12 cellular contexts compared by ENCODE assay signal in the genomic region with DNA sequence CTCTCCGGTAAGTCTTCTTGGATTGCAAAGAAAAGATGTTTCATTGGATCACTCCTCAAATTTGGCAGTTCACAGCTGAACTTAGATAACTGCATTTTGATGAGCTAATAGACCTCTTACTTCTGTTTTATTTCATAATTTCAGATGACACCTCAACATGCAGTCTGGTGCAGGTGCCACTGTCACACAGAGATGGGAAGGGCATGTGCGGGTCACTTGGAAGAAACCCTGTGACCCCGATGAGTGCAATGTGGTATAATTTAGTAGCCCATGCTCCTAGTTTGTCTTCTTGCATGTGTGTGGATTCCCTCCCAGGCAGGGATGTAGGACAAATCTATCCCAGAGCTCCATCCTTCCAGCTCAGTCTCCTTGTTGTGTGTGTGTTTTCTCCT. TPM values are rescaled to one million over a fixed set of nuclear protein-coding genes. Genes with fewer than 3 reads are reported as not detected.
DNase-seq lines count a peak whose midpoint lies in the region; ATAC-seq, FAIRE-seq and TF ChIP-seq lines count a peak whose summit lies in the region.
"Had no signal": no experiment of that assay in that cellular context is flagged by ENCODE, and none has a peak within 500 bp of the region (broad histone marks: within the 10 kb centered on the region; RNA-seq: fewer than 3 reads in every experiment).

No MANE protein-coding gene starts in this region.

- WGBS in GM12878 (ENCODE audit: insufficient coverage, insufficient replicate concordance, low lambda C conversion rate, missing lambda C conversion rate), result 4% methylated on average over 3 of the region's 3 CpGs
- 46% methylated on average over 3 of the region's 3 CpGs for WGBS in thymus

- H3K27me3 ChIP-seq in GM12878 (replicated peaks in 1 of 2; ENCODE audit: control insufficient read depth in 2 of 2, insufficient read depth in 2 of 2, low read length in 1 of 2), result no peaks in the 10 kb centered on the region
- no peaks in the 10 kb centered on the region for H3K27me3 ChIP-seq in thymus (ENCODE audit: control insufficient read depth, insufficient read depth)
- H3K27me3 ChIP-seq: gastroesophageal sphincter had no signal

- H3K4me3 ChIP-seq in GM12878, result peak overlapping the region; percentile 95
- H3K4me3 ChIP-seq in thymus (ENCODE audit: low read length), result peak overlapping the region; percentile 75
- H3K4me3 ChIP-seq: SJSA1 had no signal

- in situ Hi-C loops in GM12878 (cut with MboI), result no loop called here

- TSS peak; percentile 84 for BruUV-seq in GM12878 (replicated peaks; lab: Mats Ljungman, UMichigan)

- H3K27me3 Mint-ChIP-seq in activated T-cell treated with anti-CD3 and anti-CD28 coated beads, Interleukin-2, amount 50 U/mL, for 24 hours, result no peaks in the 10 kb centered on the region

- peak overlapping the region; percentile 95 for H3K4me3 Mint-ChIP-seq in activated T-cell treated with anti-CD3 and anti-CD28 coated beads, Interleukin-2, amount 50 U/mL, for 24 hours

- peaks cover 99% of the 10 kb centered on the region for H3K79me2 ChIP-seq in GM12878 (ENCODE audit: control insufficient read depth, insufficient read depth, low read length)

- peak overlapping the region; percentile 95 for H3K27ac ChIP-seq in GM12878 (ENCODE audit: control insufficient read depth, insufficient read depth)
- H3K27ac ChIP-seq in thymus (ENCODE audit: low read depth), result peak overlapping the region; percentile 84
- H3K27ac ChIP-seq: gastroesophageal sphincter, SJSA1 had no signal

- TF ChIP-seq EP300 in GM12878 (IDR thresholded peaks at IDR 0.05; ENCODE audit: borderline replicate concordance in 1 of 2, control insufficient read depth in 1 of 2, low read depth in 2 of 2, low read length in 2 of 2), result no peak

- SMC1A ChIA-PET in GM12878 (lab: Charles Lee; ENCODE audit: uncharacterized antibody, unreplicated experiment), result interaction anchor here (0.7 to 12.3 kb wide), 16 partner anchors 8 to 218 kb away, joined by 3 to 259 read pairs (median 7); partner anchors contain the start of gene CD48

- H3K36me3 ChIP-seq in GM12878 (ENCODE audit: control insufficient read depth in 2 of 2, insufficient read depth in 2 of 2, low read length in 1 of 2) (peaks cover 0 to 15% of the 10 kb centered on the region in 2 experiments; a peak in 2 of 4 replicates), thymus (ENCODE audit: control insufficient read depth, insufficient read depth) (peaks cover 5% of the 10 kb centered on the region)
- H3K36me3 ChIP-seq: gastroesophageal sphincter, SJSA1 had no signal

- peak; percentile 6 for ATAC-seq in HG02885 (IDR thresholded peaks at IDR 0.05; ENCODE audit: poor library complexity, unreplicated experiment)
- ATAC-seq in GM12878, result peak; percentile 8
- ATAC-seq: gastroesophageal sphincter had no signal

- peak overlapping the region; percentile 99 for H3K9ac ChIP-seq in GM12878 (ENCODE audit: control insufficient read depth, insufficient read depth, low read length)

- no peak for FAIRE-seq in GM12878 (lab: Jason Lieb, UNC)
- FAIRE-seq: HTR-8/SVneo had no signal

- peak overlapping the region; percentile 47 for H2AFZ ChIP-seq in GM12878 (ENCODE audit: control insufficient read depth, low read depth, low read length)

- H3K4me2 ChIP-seq in GM12878 (ENCODE audit: control insufficient read depth, insufficient read depth), result peak overlapping the region; percentile 96

- peaks cover 20% of the 10 kb centered on the region for H3K4me1 ChIP-seq in GM12878 (ENCODE audit: control insufficient read depth, insufficient read depth, low read length)
- peaks cover 14% of the 10 kb centered on the region for H3K4me1 ChIP-seq in thymus (ENCODE audit: control insufficient read depth, insufficient read depth, low read length)
- H3K4me1 ChIP-seq: gastroesophageal sphincter, SJSA1 had no signal

- TF ChIP-seq RAD21 in GM12878 (IDR thresholded peaks at IDR 0.05; ENCODE audit: insufficient read depth, low read depth, low read length), result no peak

- peaks cover 4% of the 10 kb centered on the region for H3K9me3 Mint-ChIP-seq in activated T-cell treated with anti-CD3 and anti-CD28 coated beads, Interleukin-2, amount 50 U/mL, for 24 hours

- RAD21 ChIA-PET in GM12878 (lab: Charles Lee; ENCODE audit: unreplicated experiment), result interaction anchor here (1.0 to 10.9 kb wide), 23 partner anchors 8 to 219 kb away, joined by 3 to 194 read pairs (median 5); partner anchors contain the start of genes CD48 and SLAMF7

- no peak for TF ChIP-seq CTCF in GM12878 (IDR thresholded peaks at IDR 0.05 in 2 of 3, conservative IDR thresholded peaks at IDR 0.05 in 1 of 3; ENCODE audit: control insufficient read depth in 2 of 3, extremely low read depth in 1 of 3, insufficient read depth in 1 of 3, low read depth in 3 of 3, low read length in 3 of 3)

- no peak for DNase-seq in activated T-cell treated with anti-CD3 and anti-CD28 coated beads, Interleukin-2, amount 50 U/mL, for 24 hours
- DNase-seq in activated T-cell treated with anti-CD3 and anti-CD28 coated beads, Interleukin-2, amount 50 U/mL, for 48 hours, result no peak
- DNase-seq in GM12878 (ENCODE audit: low read depth, low spot score) (no peak), SIG-M5 treated with dmso at 0.1 percent for 504 hours (lab: John Stamatoyannopoulos, UW; ENCODE audit: unreplicated experiment) (no peak), NCI-H2227 treated with DMSO at 0.1 percent for 48 hours (lab: John Stamatoyannopoulos, UW) (no peak), HEK293T (ENCODE audit: extremely low spot score) (no peak)
- DNase-seq: NCI-H2171 had no signal

- intact Hi-C loops in GM12878 (cut with micrococcal nuclease; ENCODE audit: unreplicated experiment), result loop anchor here (1.0 to 5.0 kb wide), 4 partner anchors 17 to 60 kb away; no protein-coding TSS in a partner anchor

- TF ChIP-seq POLR2A in GM12878 (IDR thresholded peaks at IDR 0.05; ENCODE audit: low read depth, low read length), result no peak

- peaks cover 79% of the 10 kb centered on the region for H3K36me3 Mint-ChIP-seq in activated T-cell treated with anti-CD3 and anti-CD28 coated beads, Interleukin-2, amount 50 U/mL, for 24 hours (ENCODE audit: low read depth)

- H3K27ac Mint-ChIP-seq in activated T-cell treated with anti-CD3 and anti-CD28 coated beads, Interleukin-2, amount 50 U/mL, for 24 hours, result peak overlapping the region; percentile 99

- H3K9me3 ChIP-seq in GM12878 (replicated peaks; ENCODE audit: control insufficient read depth, insufficient read depth, low read length) (no peaks in the 10 kb centered on the region; the same call in 2 of the 3 replicates), thymus (ENCODE audit: control insufficient read depth) (no peaks in the 10 kb centered on the region)
- H3K9me3 ChIP-seq: gastroesophageal sphincter, SJSA1 had no signal

- CTCF ChIA-PET in GM12878 (lab: Yijun Ruan, JAX) (interaction anchor here (0.7 to 3.7 kb wide), 13 partner anchors 15 to 423 kb away, joined by 3 to 50 read pairs (median 4); no protein-coding TSS in a partner anchor), HEK293T (lab: Yijun Ruan, JAX) (no interaction called here)

- POLR2A ChIA-PET in GM12878 (lab: Charles Lee), result interaction anchor here (0.6 to 7.6 kb wide), 21 partner anchors 9 to 217 kb away, joined by 3 to 68 read pairs (median 6); partner anchors contain the start of gene CD48
- POLR2A ChIA-PET in HEK293T (lab: Yijun Ruan, JAX), result no interaction called here

- H3K4me1 Mint-ChIP-seq in activated T-cell treated with anti-CD3 and anti-CD28 coated beads, Interleukin-2, amount 50 U/mL, for 24 hours (ENCODE audit: low read depth), result peaks cover 67% of the 10 kb centered on the region

- H4K20me1 ChIP-seq in GM12878 (ENCODE audit: control insufficient read depth, insufficient read depth), result no peaks in the 10 kb centered on the region

TF ChIP-seq in GM12878, 131 proteins besides CTCF, POLR2A, EP300 and RAD21 (continues in another document):
- peak; percentile 4; the same call in 1 of the 2 replicates for TF ChIP-seq EED (IDR thresholded peaks at IDR 0.05; ENCODE audit: low read depth)

TF ChIP-seq in HEK293T, 16 proteins besides CTCF, POLR2A, EP300 and RAD21:
- no peak for TF ChIP-seq PKNOX1 (IDR thresholded peaks at IDR 0.05)
- no peak for TF ChIP-seq FOXA1 (IDR thresholded peaks at IDR 0.05)
- no peak for TF ChIP-seq FOXK2 (IDR thresholded peaks at IDR 0.05)
- TF ChIP-seq SP1 (IDR thresholded peaks at IDR 0.05), result no peak
- no peak for TF ChIP-seq FOXM1 (IDR thresholded peaks at IDR 0.05; ENCODE audit: borderline replicate concordance)
- TF ChIP-seq ZNF384 (IDR thresholded peaks at IDR 0.05), result no peak

RNA-seq across cellular contexts. Expression of gene SLAMF1, which starts 0.5 kb away (rescaled TPM):
- total RNA-seq in GM12878 (2013; cell fraction: nucleolus; rRNA removed), result 1,111 and 1,167 TPM in 2 replicates
- total RNA-seq in GM12878 (2014; rRNA removed) (121 and 136 TPM in 2 replicates), GM12878 (2014; rRNA removed; fragmentation: Illumina TruSeq; extraction: Trizol) (134 and 145 TPM in 2 replicates), GM12878 (2021) (125 and 140 TPM in 2 replicates)
- polyA plus RNA-seq in GM12878 (2011; ENCODE audit: low read depth), result 41.2 TPM
- polyA plus RNA-seq in GM12878 (2011; rRNA removed) (260 and 289 TPM in 2 replicates), GM12878 (2014; fragmentation: Illumina TruSeq; extraction: Trizol) (134 and 155 TPM in 2 replicates), GM12878 (2014; fragmentation: Nextera tagmentation; extraction: Ambion mirVana) (100 to 1,000 TPM; 128 to 145 TPM), GM12878 (2014; rRNA removed) (154 and 204 TPM in 2 replicates), GM12878 (2016; fragmentation: Nextera tagmentation; extraction: Ambion mirVana) (10 to 100 TPM; 87.3 to 89.7 TPM), thymus (115 TPM)
- polyA plus RNA-seq in GM12878 (2011; cell fraction: cytosol; rRNA removed), result 194 and 205 TPM in 2 replicates
- 385 and 567 TPM in 2 replicates for polyA plus RNA-seq in GM12878 (2011; cell fraction: nucleus; rRNA removed)
- polyA plus RNA-seq in GM12878 (2012), result 73.7 and 121 TPM in 2 replicates
- 378 and 409 TPM in 2 replicates for polyA minus RNA-seq in GM12878 (2011; rRNA and poly(A)+ RNA removed)
- polyA minus RNA-seq in GM12878 (2011; cell fraction: cytosol; rRNA and poly(A)+ RNA removed), result 105 and 108 TPM in 2 replicates
- 309 and 389 TPM in 2 replicates for polyA minus RNA-seq in GM12878 (2011; cell fraction: nucleus; rRNA and poly(A)+ RNA removed)
- total RNA-seq: SJSA1 had no signal
